ENCODE assay signal across 1 cellular context in genomic region chr13:50244913-50245574, GRCh38.
TF ChIP-seq lines count a peak whose summit lies in the region.

No MANE protein-coding gene starts in this region.

TF ChIP-seq in K562, 482 proteins besides CTCF, POLR2A, EP300 and RAD21 (continued from another document):
- TF ChIP-seq ZNF609 (CRISPR knock-in tag; IDR thresholded peaks at IDR 0.05; ENCODE audit: borderline replicate concordance), result no peak
- TF ChIP-seq TAF9B (IDR thresholded peaks at IDR 0.05; ENCODE audit: partially characterized antibody), result peak; percentile 32
- peak; percentile 59; the same call in 1 of the 2 replicates for TF ChIP-seq MTA1 (IDR thresholded peaks at IDR 0.05; ENCODE audit: borderline replicate concordance)
TF ChIP-seq in K562: peak in this region for 51.
